2 cellular contexts compared by ENCODE assay signal in the genomic region with DNA sequence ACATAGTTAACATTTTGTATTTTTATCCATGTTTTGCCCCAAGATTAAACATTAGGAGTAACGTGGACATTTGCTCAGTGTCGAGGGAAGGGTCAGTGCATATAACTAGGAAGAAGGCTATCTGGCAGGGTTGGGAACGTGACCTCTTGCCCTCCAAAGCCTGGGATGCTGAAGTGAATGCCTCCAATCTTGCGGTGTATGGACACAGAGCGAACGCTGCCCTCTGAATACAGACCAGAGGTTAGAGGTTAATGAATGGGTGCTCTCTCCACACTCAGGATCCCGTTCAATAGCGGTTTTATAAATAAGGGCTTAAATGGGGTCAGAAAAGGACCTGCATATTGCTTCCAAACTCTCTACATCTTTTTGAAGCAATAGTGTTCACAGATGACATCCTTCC.
TF ChIP-seq lines count a peak whose summit lies in the region.

No MANE protein-coding gene starts in this region.

TF ChIP-seq in IMR-90, 13 proteins besides CTCF, POLR2A, EP300 and RAD21:
- TF ChIP-seq RFX5 (IDR thresholded peaks at IDR 0.05; ENCODE audit: low read depth, low read length) (no peak), CEBPB (IDR thresholded peaks at IDR 0.05; ENCODE audit: low read depth, low read length) (no peak), MAZ (IDR thresholded peaks at IDR 0.05; ENCODE audit: borderline replicate concordance, low read depth, low read length) (no peak)
TF ChIP-seq in IMR-90: peak in this region for 0.

TF ChIP-seq in K562, 482 proteins besides CTCF, POLR2A, EP300 and RAD21:
- TF ChIP-seq, protein P1, sequence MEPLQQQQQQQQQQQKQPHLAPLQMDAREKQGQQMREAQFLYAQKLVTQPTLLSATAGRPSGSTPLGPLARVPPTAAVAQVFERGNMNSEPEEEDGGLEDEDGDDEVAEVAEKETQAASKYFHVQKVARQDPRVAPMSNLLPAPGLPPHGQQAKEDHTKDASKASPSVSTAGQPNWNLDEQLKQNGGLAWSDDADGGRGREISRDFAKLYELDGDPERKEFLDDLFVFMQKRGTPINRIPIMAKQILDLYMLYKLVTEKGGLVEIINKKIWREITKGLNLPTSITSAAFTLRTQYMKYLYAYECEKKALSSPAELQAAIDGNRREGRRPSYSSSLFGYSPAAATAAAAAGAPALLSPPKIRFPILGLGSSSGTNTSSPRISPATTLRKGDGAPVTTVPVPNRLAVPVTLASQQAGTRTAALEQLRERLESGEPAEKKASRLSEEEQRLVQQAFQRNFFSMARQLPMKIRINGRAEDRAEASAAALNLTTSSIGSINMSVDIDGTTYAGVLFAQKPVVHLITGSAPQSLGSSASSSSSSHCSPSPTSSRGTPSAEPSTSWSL (CRISPR knock-in tag; IDR thresholded peaks at IDR 0.05; ENCODE audit: borderline replicate concordance) = no peak
- TF ChIP-seq ELF2 (CRISPR knock-in tag; IDR thresholded peaks at IDR 0.05) = no peak
- no peak for TF ChIP-seq ASH1L (IDR thresholded peaks at IDR 0.05; ENCODE audit: borderline replicate concordance, low read depth, partially characterized antibody)
- no peak for TF ChIP-seq HMG20B (CRISPR knock-in tag; IDR thresholded peaks at IDR 0.05)
- no peak for TF ChIP-seq NEUROD1 (IDR thresholded peaks at IDR 0.05; ENCODE audit: borderline replicate concordance, low read depth, low read length, partially characterized antibody)
- TF ChIP-seq, protein P2, sequence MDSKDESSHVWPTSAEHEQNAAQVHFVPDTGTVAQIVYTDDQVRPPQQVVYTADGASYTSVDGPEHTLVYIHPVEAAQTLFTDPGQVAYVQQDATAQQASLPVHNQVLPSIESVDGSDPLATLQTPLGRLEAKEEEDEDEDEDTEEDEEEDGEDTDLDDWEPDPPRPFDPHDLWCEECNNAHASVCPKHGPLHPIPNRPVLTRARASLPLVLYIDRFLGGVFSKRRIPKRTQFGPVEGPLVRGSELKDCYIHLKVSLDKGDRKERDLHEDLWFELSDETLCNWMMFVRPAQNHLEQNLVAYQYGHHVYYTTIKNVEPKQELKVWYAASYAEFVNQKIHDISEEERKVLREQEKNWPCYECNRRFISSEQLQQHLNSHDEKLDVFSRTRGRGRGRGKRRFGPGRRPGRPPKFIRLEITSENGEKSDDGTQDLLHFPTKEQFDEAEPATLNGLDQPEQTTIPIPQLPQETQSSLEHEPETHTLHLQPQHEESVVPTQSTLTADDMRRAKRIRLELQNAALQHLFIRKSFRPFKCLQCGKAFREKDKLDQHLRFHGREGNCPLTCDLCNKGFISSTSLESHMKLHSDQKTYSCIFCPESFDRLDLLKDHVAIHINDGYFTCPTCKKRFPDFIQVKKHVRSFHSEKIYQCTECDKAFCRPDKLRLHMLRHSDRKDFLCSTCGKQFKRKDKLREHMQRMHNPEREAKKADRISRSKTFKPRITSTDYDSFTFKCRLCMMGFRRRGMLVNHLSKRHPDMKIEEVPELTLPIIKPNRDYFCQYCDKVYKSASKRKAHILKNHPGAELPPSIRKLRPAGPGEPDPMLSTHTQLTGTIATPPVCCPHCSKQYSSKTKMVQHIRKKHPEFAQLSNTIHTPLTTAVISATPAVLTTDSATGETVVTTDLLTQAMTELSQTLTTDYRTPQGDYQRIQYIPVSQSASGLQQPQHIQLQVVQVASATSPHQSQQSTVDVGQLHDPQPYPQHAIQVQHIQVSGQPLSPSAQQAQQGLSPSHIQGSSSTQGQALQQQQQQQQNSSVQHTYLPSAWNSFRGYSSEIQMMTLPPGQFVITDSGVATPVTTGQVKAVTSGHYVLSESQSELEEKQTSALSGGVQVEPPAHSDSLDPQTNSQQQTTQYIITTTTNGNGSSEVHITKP (IDR thresholded peaks at IDR 0.05; ENCODE audit: partially characterized antibody) = no peak
- no peak for TF ChIP-seq ZEB2 (IDR thresholded peaks at IDR 0.05)
- TF ChIP-seq TBL1XR1 (IDR thresholded peaks at IDR 0.05; ENCODE audit: low read length in 2 of 2) = no peak
- TF ChIP-seq SMARCA4 (IDR thresholded peaks at IDR 0.05) = no peak
- TF ChIP-seq, protein P3, sequence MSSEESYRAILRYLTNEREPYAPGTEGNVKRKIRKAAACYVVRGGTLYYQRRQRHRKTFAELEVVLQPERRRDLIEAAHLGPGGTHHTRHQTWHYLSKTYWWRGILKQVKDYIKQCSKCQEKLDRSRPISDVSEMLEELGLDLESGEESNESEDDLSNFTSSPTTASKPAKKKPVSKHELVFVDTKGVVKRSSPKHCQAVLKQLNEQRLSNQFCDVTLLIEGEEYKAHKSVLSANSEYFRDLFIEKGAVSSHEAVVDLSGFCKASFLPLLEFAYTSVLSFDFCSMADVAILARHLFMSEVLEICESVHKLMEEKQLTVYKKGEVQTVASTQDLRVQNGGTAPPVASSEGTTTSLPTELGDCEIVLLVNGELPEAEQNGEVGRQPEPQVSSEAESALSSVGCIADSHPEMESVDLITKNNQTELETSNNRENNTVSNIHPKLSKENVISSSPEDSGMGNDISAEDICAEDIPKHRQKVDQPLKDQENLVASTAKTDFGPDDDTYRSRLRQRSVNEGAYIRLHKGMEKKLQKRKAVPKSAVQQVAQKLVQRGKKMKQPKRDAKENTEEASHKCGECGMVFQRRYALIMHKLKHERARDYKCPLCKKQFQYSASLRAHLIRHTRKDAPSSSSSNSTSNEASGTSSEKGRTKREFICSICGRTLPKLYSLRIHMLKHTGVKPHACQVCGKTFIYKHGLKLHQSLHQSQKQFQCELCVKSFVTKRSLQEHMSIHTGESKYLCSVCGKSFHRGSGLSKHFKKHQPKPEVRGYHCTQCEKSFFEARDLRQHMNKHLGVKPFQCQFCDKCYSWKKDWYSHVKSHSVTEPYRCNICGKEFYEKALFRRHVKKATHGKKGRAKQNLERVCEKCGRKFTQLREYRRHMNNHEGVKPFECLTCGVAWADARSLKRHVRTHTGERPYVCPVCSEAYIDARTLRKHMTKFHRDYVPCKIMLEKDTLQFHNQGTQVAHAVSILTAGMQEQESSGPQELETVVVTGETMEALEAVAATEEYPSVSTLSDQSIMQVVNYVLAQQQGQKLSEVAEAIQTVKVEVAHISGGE (CRISPR knock-in tag; IDR thresholded peaks at IDR 0.05) = no peak
- TF ChIP-seq STAT5A (IDR thresholded peaks at IDR 0.05; ENCODE audit: borderline replicate concordance, low read length) = no peak
- TF ChIP-seq, protein P4, sequence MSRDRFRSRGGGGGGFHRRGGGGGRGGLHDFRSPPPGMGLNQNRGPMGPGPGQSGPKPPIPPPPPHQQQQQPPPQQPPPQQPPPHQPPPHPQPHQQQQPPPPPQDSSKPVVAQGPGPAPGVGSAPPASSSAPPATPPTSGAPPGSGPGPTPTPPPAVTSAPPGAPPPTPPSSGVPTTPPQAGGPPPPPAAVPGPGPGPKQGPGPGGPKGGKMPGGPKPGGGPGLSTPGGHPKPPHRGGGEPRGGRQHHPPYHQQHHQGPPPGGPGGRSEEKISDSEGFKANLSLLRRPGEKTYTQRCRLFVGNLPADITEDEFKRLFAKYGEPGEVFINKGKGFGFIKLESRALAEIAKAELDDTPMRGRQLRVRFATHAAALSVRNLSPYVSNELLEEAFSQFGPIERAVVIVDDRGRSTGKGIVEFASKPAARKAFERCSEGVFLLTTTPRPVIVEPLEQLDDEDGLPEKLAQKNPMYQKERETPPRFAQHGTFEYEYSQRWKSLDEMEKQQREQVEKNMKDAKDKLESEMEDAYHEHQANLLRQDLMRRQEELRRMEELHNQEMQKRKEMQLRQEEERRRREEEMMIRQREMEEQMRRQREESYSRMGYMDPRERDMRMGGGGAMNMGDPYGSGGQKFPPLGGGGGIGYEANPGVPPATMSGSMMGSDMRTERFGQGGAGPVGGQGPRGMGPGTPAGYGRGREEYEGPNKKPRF (IDR thresholded peaks at IDR 0.05; ENCODE audit: low read depth, low read length) = no peak
- TF ChIP-seq ZNF184 (CRISPR knock-in tag; IDR thresholded peaks at IDR 0.05) = no peak
- TF ChIP-seq NFATC3 (IDR thresholded peaks at IDR 0.05) = no peak
- no peak for TF ChIP-seq KLF13 (tag; IDR thresholded peaks at IDR 0.05; ENCODE audit: borderline replicate concordance, low read depth)
- TF ChIP-seq, protein P5, sequence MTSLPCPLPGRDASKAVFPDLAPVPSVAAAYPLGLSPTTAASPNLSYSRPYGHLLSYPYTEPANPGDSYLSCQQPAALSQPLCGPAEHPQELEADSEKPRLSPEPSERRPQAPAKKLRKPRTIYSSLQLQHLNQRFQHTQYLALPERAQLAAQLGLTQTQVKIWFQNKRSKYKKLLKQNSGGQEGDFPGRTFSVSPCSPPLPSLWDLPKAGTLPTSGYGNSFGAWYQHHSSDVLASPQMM (CRISPR knock-in tag; IDR thresholded peaks at IDR 0.05) = no peak
- no peak for TF ChIP-seq ZNF217 (CRISPR knock-in tag; IDR thresholded peaks at IDR 0.05)
- TF ChIP-seq NBN (IDR thresholded peaks at IDR 0.05; ENCODE audit: low read depth) = no peak
- TF ChIP-seq, protein P6, sequence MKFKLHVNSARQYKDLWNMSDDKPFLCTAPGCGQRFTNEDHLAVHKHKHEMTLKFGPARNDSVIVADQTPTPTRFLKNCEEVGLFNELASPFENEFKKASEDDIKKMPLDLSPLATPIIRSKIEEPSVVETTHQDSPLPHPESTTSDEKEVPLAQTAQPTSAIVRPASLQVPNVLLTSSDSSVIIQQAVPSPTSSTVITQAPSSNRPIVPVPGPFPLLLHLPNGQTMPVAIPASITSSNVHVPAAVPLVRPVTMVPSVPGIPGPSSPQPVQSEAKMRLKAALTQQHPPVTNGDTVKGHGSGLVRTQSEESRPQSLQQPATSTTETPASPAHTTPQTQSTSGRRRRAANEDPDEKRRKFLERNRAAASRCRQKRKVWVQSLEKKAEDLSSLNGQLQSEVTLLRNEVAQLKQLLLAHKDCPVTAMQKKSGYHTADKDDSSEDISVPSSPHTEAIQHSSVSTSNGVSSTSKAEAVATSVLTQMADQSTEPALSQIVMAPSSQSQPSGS (CRISPR knock-in tag; IDR thresholded peaks at IDR 0.05) = no peak
